Comparison of ENCODE assay signal across 20 cellular contexts in genomic region chr14:73264896-73265720, GRCh38.
"Had no signal": no experiment of that assay in that cellular context is flagged by ENCODE, and none has a peak within 500 bp of the region (broad histone marks: within the 10 kb centered on the region; RNA-seq: fewer than 3 reads in every experiment).

No MANE protein-coding gene starts in this region.

- H3K9me3 Mint-ChIP-seq: activated CD4-positive, alpha-beta T cell treated with anti-CD3 and anti-CD28 coated beads, Interleukin-2, amount 10 ng/mL, durations not matched to agents 7 days and 5 days; immature natural killer cell; mesothelial cell of epicardium; naive thymus-derived CD4-positive, alpha-beta T cell; stimulated activated naive CD8-positive, alpha-beta T cell treated with anti-CD3 and anti-CD28 coated beads, Interleukin-15, Interleukin-2, amounts not matched to agents 100 ng/mL and 50 ng/mL, for 24 hours had no signal

- H3K27ac Mint-ChIP-seq: activated CD4-positive, alpha-beta T cell treated with anti-CD3 and anti-CD28 coated beads, Interleukin-2, amount 10 ng/mL, durations not matched to agents 7 days and 5 days; immature natural killer cell; mesothelial cell of epicardium; stimulated activated naive CD8-positive, alpha-beta T cell treated with anti-CD3 and anti-CD28 coated beads, Interleukin-15, Interleukin-2, amounts not matched to agents 100 ng/mL and 50 ng/mL, for 24 hours had no signal

- H3K36me3 ChIP-seq: gastrocnemius medialis, right atrium auricular region, upper lobe of right lung had no signal

- H3K9me3 ChIP-seq: gastrocnemius medialis, heart left ventricle, right atrium auricular region, testis, upper lobe of right lung had no signal

- H3K4me3 Mint-ChIP-seq: activated CD4-positive, alpha-beta T cell treated with anti-CD3 and anti-CD28 coated beads, Interleukin-2, amount 10 ng/mL, durations not matched to agents 7 days and 5 days; immature natural killer cell; mesothelial cell of epicardium; naive thymus-derived CD4-positive, alpha-beta T cell; stimulated activated naive CD8-positive, alpha-beta T cell treated with anti-CD3 and anti-CD28 coated beads, Interleukin-15, Interleukin-2, amounts not matched to agents 100 ng/mL and 50 ng/mL, for 24 hours had no signal

- FAIRE-seq: astrocyte, bronchial epithelial cell, small intestine, TTC549 had no signal

- H3K36me3 Mint-ChIP-seq: immature natural killer cell; mesothelial cell of epicardium; naive thymus-derived CD4-positive, alpha-beta T cell had no signal

- H3K27ac ChIP-seq: gastrocnemius medialis, heart left ventricle, right atrium auricular region, testis, upper lobe of right lung had no signal

- DNase-seq: activated CD4-positive, alpha-beta T cell treated with anti-CD3 and anti-CD28 coated beads, Interleukin-2, amount 10 ng/mL, durations not matched to agents 7 days and 5 days; activated naive CD4-positive, alpha-beta T cell treated with anti-CD3 and anti-CD28 coated beads, Interleukin-2, amount 50 U/mL, for 16 hours; dermis blood vessel endothelial cell; gastrocnemius medialis; immature natural killer cell; naive thymus-derived CD4-positive, alpha-beta T cell; nucleus accumbens; small intestine; stimulated activated CD4-positive, alpha-beta T cell treated with anti-CD3 and anti-CD28 coated beads, Interleukin-4, amount 100 ng/mL, for 24 hours; SW 1271; testis; upper lobe of right lung had no signal

- H3K27me3 ChIP-seq: gastrocnemius medialis, heart left ventricle, right atrium auricular region, testis, upper lobe of right lung had no signal

- H3K4me1 Mint-ChIP-seq: activated CD4-positive, alpha-beta T cell treated with anti-CD3 and anti-CD28 coated beads, Interleukin-2, amount 10 ng/mL, durations not matched to agents 7 days and 5 days; mesothelial cell of epicardium had no signal

- ATAC-seq: gastrocnemius medialis; heart left ventricle; naive thymus-derived CD4-positive, alpha-beta T cell; upper lobe of right lung had no signal

- H3K4me3 ChIP-seq: gastrocnemius medialis, heart left ventricle, lung, right atrium auricular region, testis, upper lobe of right lung had no signal
